ENCODE assay signal across 8 cellular contexts in the genomic region with DNA sequence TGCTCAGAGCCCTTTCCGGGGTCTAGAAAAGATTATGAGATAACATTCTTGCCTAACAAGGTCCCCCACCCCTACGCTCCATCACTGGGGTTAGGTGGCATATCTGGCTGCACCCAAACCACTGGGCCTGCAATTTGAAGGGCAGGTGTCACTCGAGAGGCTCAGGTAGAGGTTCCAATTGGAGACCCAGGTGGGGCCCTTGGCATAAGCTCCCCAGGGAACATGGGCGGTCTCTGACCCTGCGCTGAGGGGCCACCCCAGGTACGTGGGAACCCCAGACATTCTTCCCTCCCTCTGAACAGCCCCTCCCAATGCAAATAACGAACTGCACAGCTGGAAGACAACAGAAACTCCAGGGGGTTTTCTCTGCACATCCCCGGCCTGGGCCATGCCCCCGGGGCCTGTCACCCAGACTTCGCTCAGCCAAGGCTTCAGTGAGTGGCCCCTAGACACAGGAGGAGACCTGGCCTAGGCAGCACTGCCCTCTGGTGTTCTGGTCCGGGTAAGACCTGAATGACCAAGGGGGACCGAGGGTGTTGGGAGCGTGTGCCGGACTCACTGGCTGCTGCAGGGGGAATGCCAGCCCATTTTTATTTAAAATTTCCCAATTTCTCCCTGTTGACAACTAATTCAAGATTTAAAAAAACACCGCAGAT. TPM values are rescaled to one million over a fixed set of nuclear protein-coding genes. Genes with fewer than 3 reads are reported as not detected.
A peak's percentile ranks its signal among the peaks of the same experiment; 100 is the strongest.
DNase-seq lines count a peak whose midpoint lies in the region; ATAC-seq, FAIRE-seq and TF ChIP-seq lines count a peak whose summit lies in the region.

No MANE protein-coding gene starts in this region.

- peaks cover 9% of the 10 kb centered on the region for H3K4me1 ChIP-seq in ovary (ENCODE audit: insufficient read depth)

- no peaks in the 10 kb centered on the region for H3K9me3 ChIP-seq in ovary

- intact Hi-C loops in ovary (cut with DNase I) = loop anchor here (2.0 to 5.0 kb wide), 2 partner anchors 80 to 81 kb away; no protein-coding TSS in a partner anchor

- peaks cover 7% of the 10 kb centered on the region for H3K36me3 Mint-ChIP-seq in activated T-cell treated with anti-CD3 and anti-CD28 coated beads, Interleukin-2, amount 50 U/mL, for 4 hours (ENCODE audit: insufficient read depth)

- WGBS in ovary, 3 donors = 70 to 81% (median 74%) methylated on average over 15 of the region's 15 CpGs

- TF ChIP-seq EP300 in ovary (IDR thresholded peaks at IDR 0.05) = no peak

- peak in 2 of 3 donors; percentile 75 to 90 for TF ChIP-seq CTCF in ovary (IDR thresholded peaks at IDR 0.05)

- H3K9me3 Mint-ChIP-seq in activated T-cell treated with anti-CD3 and anti-CD28 coated beads, Interleukin-2, amount 50 U/mL, for 4 hours = no peaks in the 10 kb centered on the region

- H3K4me3 ChIP-seq in ovary = no peak overlapping the region

- ATAC-seq in activated T-cell treated with anti-CD3 and anti-CD28 coated beads, Interleukin-2, amount 50 U/mL, for 4 hours = peak; percentile 52 to 59
- ATAC-seq in GM18868 (IDR thresholded peaks at IDR 0.05; ENCODE audit: unreplicated experiment) = no peak

- peak; percentile 56 for DNase-seq in AG08396 (ENCODE audit: low spot score)
- DNase-seq in GM18507 (ENCODE audit: extremely low spot score, insufficient read length, low read depth) = no peak
- peak; percentile 50 for DNase-seq in NCI-H748 treated with DMSO at 0.1 percent for 48 hours (lab: John Stamatoyannopoulos, UW)
- DNase-seq in activated T-cell treated with anti-CD3 and anti-CD28 coated beads, Interleukin-2, amount 50 U/mL, for 4 hours = peak; percentile 28
- DNase-seq in frontal cortex (ENCODE audit: low spot score in 2 of 2) = peak; percentile 56 to 76
- peak; percentile 51 to 79 (median 76) for DNase-seq in ovary
- no peak for DNase-seq in DMS114 treated with DMSO at 0.1 percent for 48 hours (lab: John Stamatoyannopoulos, UW; ENCODE audit: unreplicated experiment)

- no peaks in the 10 kb centered on the region for H3K27me3 ChIP-seq in ovary

- no peak for TF ChIP-seq POLR2A in ovary (IDR thresholded peaks at IDR 0.05)

- H3K36me3 ChIP-seq in ovary = no peaks in the 10 kb centered on the region

- H3K27ac ChIP-seq in ovary = no peak overlapping the region

- H3K4me3 Mint-ChIP-seq in activated T-cell treated with anti-CD3 and anti-CD28 coated beads, Interleukin-2, amount 50 U/mL, for 4 hours = no peak overlapping the region

- H3K27me3 Mint-ChIP-seq in activated T-cell treated with anti-CD3 and anti-CD28 coated beads, Interleukin-2, amount 50 U/mL, for 4 hours (ENCODE audit: low read depth) = no peaks in the 10 kb centered on the region

- peaks cover 8% of the 10 kb centered on the region for H3K4me1 Mint-ChIP-seq in activated T-cell treated with anti-CD3 and anti-CD28 coated beads, Interleukin-2, amount 50 U/mL, for 4 hours (ENCODE audit: low read depth)

- FAIRE-seq in GM18507 (lab: Jason Lieb, UNC) (peak; percentile 68), frontal cortex (lab: Jason Lieb, UNC) (no peak)

RNA-seq across cellular contexts. Expression of a gene that starts 47.5 kb away (rescaled TPM):
- total RNA-seq in activated T-cell treated with anti-CD3 and anti-CD28 coated beads, Interleukin-2, amount 50 U/mL, for 4 hours = 10 to 100 TPM; 55.0 to 70.3 (median 63.6) TPM
- total RNA-seq in frontal cortex (258 TPM), ovary (100 to 1,000 TPM; 162 to 429 (median 299) TPM)
- 1,000 to 10,000 TPM in 1 of 2 donors, 100 to 1,000 TPM in 1; 404 to 1,033 TPM for polyA plus RNA-seq in ovary

Comparison
In these comparisons a context has a peak if more than half of its experiments do, and no peak if none do; other contexts are left out.
1. DNase-seq: peak in AG08396 (single experiment), NCI-H748 treated with DMSO at 0.1 percent for 48 hours (single experiment), activated T-cell treated with anti-CD3 and anti-CD28 coated beads, Interleukin-2, amount 50 U/mL, for 4 hours (single experiment), frontal cortex (2 of 2) and ovary (5 of 5); none in GM18507 (single experiment) and DMS114 treated with DMSO at 0.1 percent for 48 hours (single experiment).